ENCODE assay signal across 8 cellular contexts in the genomic region with DNA sequence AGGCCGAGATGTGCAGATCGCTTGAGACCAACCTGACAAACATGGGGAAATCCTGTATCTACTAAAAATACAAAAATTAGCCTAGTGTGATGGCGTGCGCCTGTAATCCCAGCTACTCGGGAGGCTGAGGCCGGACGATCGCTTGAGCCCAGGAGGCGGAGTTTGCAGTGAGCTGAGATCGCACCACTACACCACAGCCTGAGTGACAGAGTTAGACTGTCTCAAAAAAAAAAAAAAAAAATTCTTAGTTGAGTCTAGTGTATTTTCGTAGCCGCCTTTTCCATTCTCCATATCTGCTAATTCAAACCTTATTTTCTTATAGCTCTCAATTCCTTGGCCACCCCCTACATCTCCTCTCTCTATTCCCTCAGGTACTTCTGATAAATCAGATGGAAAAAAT. TPM values are rescaled to one million over a fixed set of nuclear protein-coding genes. Genes with fewer than 3 reads are reported as not detected.
DNase-seq lines count a peak whose midpoint lies in the region; ATAC-seq, FAIRE-seq and TF ChIP-seq lines count a peak whose summit lies in the region.

No MANE protein-coding gene starts in this region.

- no peaks in the 10 kb centered on the region for H3K9me3 ChIP-seq in astrocyte (ENCODE audit: insufficient read depth, low read depth, low read length)

- peaks cover 1% of the 10 kb centered on the region for H3K36me3 Mint-ChIP-seq in astrocyte (ENCODE audit: low read depth, unreplicated experiment)

- H3K4me1 Mint-ChIP-seq in astrocyte (ENCODE audit: low read depth, unreplicated experiment): peaks cover 26% of the 10 kb centered on the region

- peak overlapping the region; percentile 94 for H3K27ac ChIP-seq in astrocyte (ENCODE audit: low read depth, low read length)

- FAIRE-seq in GM12891 (lab: Jason Lieb, UNC) (peak; percentile 33), astrocyte (lab: Jason Lieb, UNC) (no peak)

- H3K4me3 ChIP-seq in astrocyte (ENCODE audit: insufficient read depth, low read depth, low read length): peak overlapping the region; percentile 88

- H3K9me3 Mint-ChIP-seq in astrocyte (ENCODE audit: unreplicated experiment): no peaks in the 10 kb centered on the region

- no peaks in the 10 kb centered on the region for H3K27me3 ChIP-seq in astrocyte (ENCODE audit: insufficient read depth, low read length)

- peak overlapping the region; percentile 97 for H3K9ac ChIP-seq in astrocyte (ENCODE audit: low read length)

- H3K4me1 ChIP-seq in astrocyte (ENCODE audit: insufficient read depth, low read length): peaks cover 35% of the 10 kb centered on the region

- ATAC-seq in left colon (no peak), HG02840 (IDR thresholded peaks at IDR 0.05; ENCODE audit: low FRiP score, unreplicated experiment) (no peak)

- no peak for TF ChIP-seq POLR2A in GM12891 (IDR thresholded peaks at IDR 0.05; ENCODE audit: low read depth, low read length)

- no peaks in the 10 kb centered on the region for H3K36me3 ChIP-seq in astrocyte (ENCODE audit: insufficient read depth, low read length)

- DNase-seq in GM12891 (ENCODE audit: insufficient read length, low spot score): no peak
- peak; percentile 63 for DNase-seq in RKO (ENCODE audit: low spot score)
- DNase-seq in astrocyte (ENCODE audit: low read depth): no peak
- DNase-seq in left colon: peak; percentile 50 to 54
- peak; percentile 11 for DNase-seq in stimulated activated CD8-positive, alpha-beta memory T cell treated with anti-CD3 and anti-CD28 coated beads, Interleukin-12 subunit alpha, Interleukin-12 subunit beta, amount 100 ng/mL, for 4 hours (ENCODE audit: low read depth)
- DNase-seq in Ammon's horn (ENCODE audit: low spot score): no peak
- no peak for DNase-seq in T1000 (lab: John Stamatoyannopoulos, UW)

- no peak overlapping the region for H2AFZ ChIP-seq in astrocyte (ENCODE audit: low read depth, low read length)

- H3K27ac Mint-ChIP-seq in astrocyte (ENCODE audit: unreplicated experiment): peak overlapping the region; percentile 91

- H4K20me1 ChIP-seq in astrocyte (ENCODE audit: insufficient read depth, low read length): peaks cover 59% of the 10 kb centered on the region

- no peak for TF ChIP-seq CTCF in astrocyte (IDR thresholded peaks at IDR 0.05; ENCODE audit: insufficient read depth, low read depth, low read length)

- peak overlapping the region; percentile 99 for H3K4me3 Mint-ChIP-seq in astrocyte (ENCODE audit: unreplicated experiment)

- H3K79me2 ChIP-seq in astrocyte (ENCODE audit: insufficient read depth, low read length): peaks cover 89% of the 10 kb centered on the region

- no peaks in the 10 kb centered on the region for H3K27me3 Mint-ChIP-seq in astrocyte (ENCODE audit: low read depth, unreplicated experiment)

- peak overlapping the region; percentile 89 for H3K4me2 ChIP-seq in astrocyte (ENCODE audit: low read length)

- intact Hi-C loops in left colon (cut with DNase I, micrococcal nuclease): loop anchor here in 1 of 2 donors (5.0 kb wide), 1 partner anchor 72 kb away; a partner anchor contains a TSS

TF ChIP-seq in GM12891, 5 proteins besides CTCF, POLR2A, EP300 and RAD21:
- TF ChIP-seq TAF1 (IDR thresholded peaks at IDR 0.05; ENCODE audit: low read depth, low read length): no peak
- no peak for TF ChIP-seq PAX5 (IDR thresholded peaks at IDR 0.05; ENCODE audit: insufficient read depth, low read length, severe bottlenecking)
- no peak for TF ChIP-seq POU2F2 (IDR thresholded peaks at IDR 0.05; ENCODE audit: low read depth, low read length)
- TF ChIP-seq POLR2AphosphoS5 (IDR thresholded peaks at IDR 0.05; ENCODE audit: low read depth, low read length): no peak
- TF ChIP-seq SPI1 (IDR thresholded peaks at IDR 0.05; ENCODE audit: low read depth, low read length): no peak
TF ChIP-seq in GM12891: peak in this region for 0.

RNA-seq across cellular contexts. Expression of a gene that starts 1.0 kb away (rescaled TPM):
- 67.6 TPM for polyA plus RNA-seq in GM12891 (2012; ENCODE audit: low read depth, missing spikeins)
- 115 and 135 TPM in 2 replicates for total RNA-seq in astrocyte
- total RNA-seq in left colon: 10 to 100 TPM; 63.3 to 72.1 TPM

RNA-seq across cellular contexts. Expression of a gene that starts 2.3 kb away (rescaled TPM):
- polyA plus RNA-seq in GM12891 (2012; ENCODE audit: low read depth, missing spikeins): 18.4 TPM
- total RNA-seq in astrocyte (16.2 and 17.0 TPM in 2 replicates), left colon (10 to 100 TPM; 21.9 to 22.3 TPM)

Comparison
In these comparisons a context has a peak if more than half of its experiments do, and no peak if none do; other contexts are left out.
1. DNase-seq: peak in RKO (single experiment), left colon (2 of 2) and stimulated activated CD8-positive, alpha-beta memory T cell treated with anti-CD3 and anti-CD28 coated beads, Interleukin-12 subunit alpha, Interleukin-12 subunit beta, amount 100 ng/mL, for 4 hours (single experiment); none in GM12891 (single experiment), astrocyte (single experiment), Ammon's horn (single experiment) and T1000 (single experiment).